ENCODE assay signal across 1 cellular context in the genomic region with DNA sequence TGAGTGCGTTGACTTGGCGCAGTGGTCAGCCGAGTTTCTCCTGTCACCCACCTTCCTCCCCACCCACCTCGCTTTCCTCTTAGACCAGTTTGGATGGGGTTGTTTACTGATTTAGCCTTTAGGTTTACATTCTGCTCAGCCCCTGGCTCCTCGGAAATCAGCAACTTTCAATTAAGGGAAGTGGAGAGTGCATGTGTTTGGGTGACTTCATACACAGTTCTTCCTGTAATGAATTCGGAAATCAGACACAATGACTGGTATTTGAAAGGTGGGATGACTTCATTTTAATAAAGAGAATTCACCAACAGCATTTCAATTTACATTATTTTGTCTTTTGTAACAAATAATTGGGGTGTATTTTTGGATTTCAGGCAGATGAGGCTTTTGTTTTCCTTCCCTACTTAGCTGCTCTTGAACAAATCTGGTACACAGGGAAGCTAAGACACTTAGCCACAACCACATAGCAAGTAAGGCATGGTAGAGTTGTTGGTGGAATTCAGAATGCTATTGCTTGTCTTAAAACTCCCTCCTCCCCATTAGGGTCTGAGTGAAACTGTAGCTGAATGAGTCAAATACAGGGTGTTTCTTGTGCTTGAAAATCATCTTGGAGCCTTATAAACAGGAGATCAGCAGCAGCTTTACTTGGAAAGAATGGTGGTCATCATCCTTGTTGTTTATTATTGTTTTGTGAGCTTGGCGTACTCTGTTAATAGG.
TF ChIP-seq lines count a peak whose summit lies in the region.

No MANE protein-coding gene starts in this region.

TF ChIP-seq in K562, 482 proteins besides CTCF, POLR2A, EP300 and RAD21 (continues in another document):
- no peak for TF ChIP-seq ILF3 (IDR thresholded peaks at IDR 0.05; ENCODE audit: borderline replicate concordance)
- TF ChIP-seq CBFB (CRISPR knock-in tag; IDR thresholded peaks at IDR 0.05) = no peak; the same call in 1 of the 2 replicates
- TF ChIP-seq ZNF124 (CRISPR knock-in tag; IDR thresholded peaks at IDR 0.05) = no peak
- no peak for TF ChIP-seq POLR2B (IDR thresholded peaks at IDR 0.05; ENCODE audit: low read depth, partially characterized antibody)
- TF ChIP-seq ZNF445 (CRISPR knock-in tag; IDR thresholded peaks at IDR 0.05; ENCODE audit: low read depth) = no peak
- no peak for TF ChIP-seq NR3C1 (CRISPR knock-in tag; IDR thresholded peaks at IDR 0.05)
- TF ChIP-seq, protein P1, sequence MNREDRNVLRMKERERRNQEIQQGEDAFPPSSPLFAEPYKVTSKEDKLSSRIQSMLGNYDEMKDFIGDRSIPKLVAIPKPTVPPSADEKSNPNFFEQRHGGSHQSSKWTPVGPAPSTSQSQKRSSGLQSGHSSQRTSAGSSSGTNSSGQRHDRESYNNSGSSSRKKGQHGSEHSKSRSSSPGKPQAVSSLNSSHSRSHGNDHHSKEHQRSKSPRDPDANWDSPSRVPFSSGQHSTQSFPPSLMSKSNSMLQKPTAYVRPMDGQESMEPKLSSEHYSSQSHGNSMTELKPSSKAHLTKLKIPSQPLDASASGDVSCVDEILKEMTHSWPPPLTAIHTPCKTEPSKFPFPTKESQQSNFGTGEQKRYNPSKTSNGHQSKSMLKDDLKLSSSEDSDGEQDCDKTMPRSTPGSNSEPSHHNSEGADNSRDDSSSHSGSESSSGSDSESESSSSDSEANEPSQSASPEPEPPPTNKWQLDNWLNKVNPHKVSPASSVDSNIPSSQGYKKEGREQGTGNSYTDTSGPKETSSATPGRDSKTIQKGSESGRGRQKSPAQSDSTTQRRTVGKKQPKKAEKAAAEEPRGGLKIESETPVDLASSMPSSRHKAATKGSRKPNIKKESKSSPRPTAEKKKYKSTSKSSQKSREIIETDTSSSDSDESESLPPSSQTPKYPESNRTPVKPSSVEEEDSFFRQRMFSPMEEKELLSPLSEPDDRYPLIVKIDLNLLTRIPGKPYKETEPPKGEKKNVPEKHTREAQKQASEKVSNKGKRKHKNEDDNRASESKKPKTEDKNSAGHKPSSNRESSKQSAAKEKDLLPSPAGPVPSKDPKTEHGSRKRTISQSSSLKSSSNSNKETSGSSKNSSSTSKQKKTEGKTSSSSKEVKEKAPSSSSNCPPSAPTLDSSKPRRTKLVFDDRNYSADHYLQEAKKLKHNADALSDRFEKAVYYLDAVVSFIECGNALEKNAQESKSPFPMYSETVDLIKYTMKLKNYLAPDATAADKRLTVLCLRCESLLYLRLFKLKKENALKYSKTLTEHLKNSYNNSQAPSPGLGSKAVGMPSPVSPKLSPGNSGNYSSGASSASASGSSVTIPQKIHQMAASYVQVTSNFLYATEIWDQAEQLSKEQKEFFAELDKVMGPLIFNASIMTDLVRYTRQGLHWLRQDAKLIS (CRISPR knock-in tag; IDR thresholded peaks at IDR 0.05) = 0 out of 2 replicates have a peak, but pooled peaks have one; percentile 70
- no peak for TF ChIP-seq MTA3 (IDR thresholded peaks at IDR 0.05; ENCODE audit: borderline replicate concordance)
- no peak for TF ChIP-seq NFYB (IDR thresholded peaks at IDR 0.05; ENCODE audit: extremely low read depth, insufficient read length)
- peak; percentile 90; the same call in 1 of the 2 replicates for TF ChIP-seq KAT7 (CRISPR knock-in tag; IDR thresholded peaks at IDR 0.05; ENCODE audit: borderline replicate concordance)
- TF ChIP-seq MEIS2 (IDR thresholded peaks at IDR 0.05; ENCODE audit: partially characterized antibody) = no peak
- no peak for TF ChIP-seq ZNF239 (CRISPR knock-in tag; IDR thresholded peaks at IDR 0.05)
- TF ChIP-seq, protein P2, sequence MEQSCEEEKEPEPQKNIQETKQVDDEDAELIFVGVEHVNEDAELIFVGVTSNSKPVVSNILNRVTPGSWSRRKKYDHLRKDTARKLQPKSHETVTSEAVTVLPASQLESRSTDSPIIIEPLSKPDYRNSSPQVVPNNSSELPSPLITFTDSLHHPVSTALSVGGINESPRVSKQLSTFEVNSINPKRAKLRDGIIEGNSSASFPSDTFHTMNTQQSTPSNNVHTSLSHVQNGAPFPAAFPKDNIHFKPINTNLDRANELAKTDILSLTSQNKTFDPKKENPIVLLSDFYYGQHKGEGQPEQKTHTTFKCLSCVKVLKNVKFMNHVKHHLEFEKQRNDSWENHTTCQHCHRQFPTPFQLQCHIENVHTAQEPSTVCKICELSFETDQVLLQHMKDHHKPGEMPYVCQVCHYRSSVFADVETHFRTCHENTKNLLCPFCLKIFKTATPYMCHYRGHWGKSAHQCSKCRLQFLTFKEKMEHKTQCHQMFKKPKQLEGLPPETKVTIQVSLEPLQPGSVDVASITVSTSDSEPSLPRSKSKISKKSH (CRISPR knock-in tag; IDR thresholded peaks at IDR 0.05) = no peak
- no peak for TF ChIP-seq TEAD4 (IDR thresholded peaks at IDR 0.05; ENCODE audit: low read length)
- no peak for TF ChIP-seq TEAD4 (CRISPR knock-in tag; IDR thresholded peaks at IDR 0.05; ENCODE audit: borderline replicate concordance)
- 0 out of 4 replicates have a peak, but pooled peaks of 1 of the 2 experiments have one; percentile 5 for TF ChIP-seq FOXK2 (conservative IDR thresholded peaks at IDR 0.05 in 1 of 2, IDR thresholded peaks at IDR 0.05 in 1 of 2; ENCODE audit: low read depth in 2 of 2)
- TF ChIP-seq NFE2L1 (tag; IDR thresholded peaks at IDR 0.05; ENCODE audit: borderline replicate concordance, low read depth) = no peak
- TF ChIP-seq, protein P3, sequence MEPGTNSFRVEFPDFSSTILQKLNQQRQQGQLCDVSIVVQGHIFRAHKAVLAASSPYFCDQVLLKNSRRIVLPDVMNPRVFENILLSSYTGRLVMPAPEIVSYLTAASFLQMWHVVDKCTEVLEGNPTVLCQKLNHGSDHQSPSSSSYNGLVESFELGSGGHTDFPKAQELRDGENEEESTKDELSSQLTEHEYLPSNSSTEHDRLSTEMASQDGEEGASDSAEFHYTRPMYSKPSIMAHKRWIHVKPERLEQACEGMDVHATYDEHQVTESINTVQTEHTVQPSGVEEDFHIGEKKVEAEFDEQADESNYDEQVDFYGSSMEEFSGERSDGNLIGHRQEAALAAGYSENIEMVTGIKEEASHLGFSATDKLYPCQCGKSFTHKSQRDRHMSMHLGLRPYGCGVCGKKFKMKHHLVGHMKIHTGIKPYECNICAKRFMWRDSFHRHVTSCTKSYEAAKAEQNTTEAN (CRISPR knock-in tag; IDR thresholded peaks at IDR 0.05) = peak; percentile 49; the same call in 1 of the 2 replicates
- TF ChIP-seq, protein P4, sequence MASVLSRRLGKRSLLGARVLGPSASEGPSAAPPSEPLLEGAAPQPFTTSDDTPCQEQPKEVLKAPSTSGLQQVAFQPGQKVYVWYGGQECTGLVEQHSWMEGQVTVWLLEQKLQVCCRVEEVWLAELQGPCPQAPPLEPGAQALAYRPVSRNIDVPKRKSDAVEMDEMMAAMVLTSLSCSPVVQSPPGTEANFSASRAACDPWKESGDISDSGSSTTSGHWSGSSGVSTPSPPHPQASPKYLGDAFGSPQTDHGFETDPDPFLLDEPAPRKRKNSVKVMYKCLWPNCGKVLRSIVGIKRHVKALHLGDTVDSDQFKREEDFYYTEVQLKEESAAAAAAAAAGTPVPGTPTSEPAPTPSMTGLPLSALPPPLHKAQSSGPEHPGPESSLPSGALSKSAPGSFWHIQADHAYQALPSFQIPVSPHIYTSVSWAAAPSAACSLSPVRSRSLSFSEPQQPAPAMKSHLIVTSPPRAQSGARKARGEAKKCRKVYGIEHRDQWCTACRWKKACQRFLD (CRISPR knock-in tag; IDR thresholded peaks at IDR 0.05) = 0 out of 2 replicates have a peak, but pooled peaks have one; percentile 33
- no peak for TF ChIP-seq HMGN3 (IDR thresholded peaks at IDR 0.05; ENCODE audit: borderline replicate concordance, extremely low read depth, insufficient read length, low read depth, low read length)
- TF ChIP-seq, protein P5, sequence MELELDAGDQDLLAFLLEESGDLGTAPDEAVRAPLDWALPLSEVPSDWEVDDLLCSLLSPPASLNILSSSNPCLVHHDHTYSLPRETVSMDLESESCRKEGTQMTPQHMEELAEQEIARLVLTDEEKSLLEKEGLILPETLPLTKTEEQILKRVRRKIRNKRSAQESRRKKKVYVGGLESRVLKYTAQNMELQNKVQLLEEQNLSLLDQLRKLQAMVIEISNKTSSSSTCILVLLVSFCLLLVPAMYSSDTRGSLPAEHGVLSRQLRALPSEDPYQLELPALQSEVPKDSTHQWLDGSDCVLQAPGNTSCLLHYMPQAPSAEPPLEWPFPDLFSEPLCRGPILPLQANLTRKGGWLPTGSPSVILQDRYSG (tag; conservative IDR thresholded peaks at IDR 0.05; ENCODE audit: low read depth) = no peak
- no peak for TF ChIP-seq MCM2 (IDR thresholded peaks at IDR 0.05; ENCODE audit: low read depth)
- no peak for TF ChIP-seq HNRNPLL (IDR thresholded peaks at IDR 0.05; ENCODE audit: low read depth, low read length, poor library complexity, severe bottlenecking)
- TF ChIP-seq CBFA2T2 (conservative IDR thresholded peaks at IDR 0.05) = no peak
- TF ChIP-seq, protein P6, sequence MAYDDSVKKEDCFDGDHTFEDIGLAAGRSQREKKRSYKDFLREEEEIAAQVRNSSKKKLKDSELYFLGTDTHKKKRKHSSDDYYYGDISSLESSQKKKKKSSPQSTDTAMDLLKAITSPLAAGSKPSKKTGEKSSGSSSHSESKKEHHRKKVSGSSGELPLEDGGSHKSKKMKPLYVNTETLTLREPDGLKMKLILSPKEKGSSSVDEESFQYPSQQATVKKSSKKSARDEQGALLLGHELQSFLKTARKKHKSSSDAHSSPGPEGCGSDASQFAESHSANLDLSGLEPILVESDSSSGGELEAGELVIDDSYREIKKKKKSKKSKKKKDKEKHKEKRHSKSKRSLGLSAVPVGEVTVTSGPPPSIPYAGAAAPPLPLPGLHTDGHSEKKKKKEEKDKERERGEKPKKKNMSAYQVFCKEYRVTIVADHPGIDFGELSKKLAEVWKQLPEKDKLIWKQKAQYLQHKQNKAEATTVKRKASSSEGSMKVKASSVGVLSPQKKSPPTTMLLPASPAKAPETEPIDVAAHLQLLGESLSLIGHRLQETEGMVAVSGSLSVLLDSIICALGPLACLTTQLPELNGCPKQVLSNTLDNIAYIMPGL (CRISPR knock-in tag; IDR thresholded peaks at IDR 0.05) = no peak
- no peak for TF ChIP-seq CBX2 (IDR thresholded peaks at IDR 0.05; ENCODE audit: insufficient read depth, low read length, poor library complexity, severe bottlenecking)
- TF ChIP-seq SPI1 (IDR thresholded peaks at IDR 0.05; ENCODE audit: borderline replicate concordance, low read depth, low read length) = peak; percentile 93
- TF ChIP-seq CEBPG (CRISPR knock-in tag; IDR thresholded peaks at IDR 0.05) = no peak
- no peak for TF ChIP-seq CEBPG (tag; conservative IDR thresholded peaks at IDR 0.05 in 1 of 2, IDR thresholded peaks at IDR 0.05 in 1 of 2)
- TF ChIP-seq ZFP1 (CRISPR knock-in tag; IDR thresholded peaks at IDR 0.05) = no peak
- TF ChIP-seq ZNF165 (CRISPR knock-in tag; IDR thresholded peaks at IDR 0.05; ENCODE audit: borderline replicate concordance) = no peak
- TF ChIP-seq RB1 (IDR thresholded peaks at IDR 0.05; ENCODE audit: low read depth) = no peak
- no peak for TF ChIP-seq ATF7 (IDR thresholded peaks at IDR 0.05)
- no peak for TF ChIP-seq ZNF384 (IDR thresholded peaks at IDR 0.05; ENCODE audit: low read depth, low read length)
- no peak for TF ChIP-seq ZNF695 (CRISPR knock-in tag; IDR thresholded peaks at IDR 0.05)
- TF ChIP-seq, protein P7, sequence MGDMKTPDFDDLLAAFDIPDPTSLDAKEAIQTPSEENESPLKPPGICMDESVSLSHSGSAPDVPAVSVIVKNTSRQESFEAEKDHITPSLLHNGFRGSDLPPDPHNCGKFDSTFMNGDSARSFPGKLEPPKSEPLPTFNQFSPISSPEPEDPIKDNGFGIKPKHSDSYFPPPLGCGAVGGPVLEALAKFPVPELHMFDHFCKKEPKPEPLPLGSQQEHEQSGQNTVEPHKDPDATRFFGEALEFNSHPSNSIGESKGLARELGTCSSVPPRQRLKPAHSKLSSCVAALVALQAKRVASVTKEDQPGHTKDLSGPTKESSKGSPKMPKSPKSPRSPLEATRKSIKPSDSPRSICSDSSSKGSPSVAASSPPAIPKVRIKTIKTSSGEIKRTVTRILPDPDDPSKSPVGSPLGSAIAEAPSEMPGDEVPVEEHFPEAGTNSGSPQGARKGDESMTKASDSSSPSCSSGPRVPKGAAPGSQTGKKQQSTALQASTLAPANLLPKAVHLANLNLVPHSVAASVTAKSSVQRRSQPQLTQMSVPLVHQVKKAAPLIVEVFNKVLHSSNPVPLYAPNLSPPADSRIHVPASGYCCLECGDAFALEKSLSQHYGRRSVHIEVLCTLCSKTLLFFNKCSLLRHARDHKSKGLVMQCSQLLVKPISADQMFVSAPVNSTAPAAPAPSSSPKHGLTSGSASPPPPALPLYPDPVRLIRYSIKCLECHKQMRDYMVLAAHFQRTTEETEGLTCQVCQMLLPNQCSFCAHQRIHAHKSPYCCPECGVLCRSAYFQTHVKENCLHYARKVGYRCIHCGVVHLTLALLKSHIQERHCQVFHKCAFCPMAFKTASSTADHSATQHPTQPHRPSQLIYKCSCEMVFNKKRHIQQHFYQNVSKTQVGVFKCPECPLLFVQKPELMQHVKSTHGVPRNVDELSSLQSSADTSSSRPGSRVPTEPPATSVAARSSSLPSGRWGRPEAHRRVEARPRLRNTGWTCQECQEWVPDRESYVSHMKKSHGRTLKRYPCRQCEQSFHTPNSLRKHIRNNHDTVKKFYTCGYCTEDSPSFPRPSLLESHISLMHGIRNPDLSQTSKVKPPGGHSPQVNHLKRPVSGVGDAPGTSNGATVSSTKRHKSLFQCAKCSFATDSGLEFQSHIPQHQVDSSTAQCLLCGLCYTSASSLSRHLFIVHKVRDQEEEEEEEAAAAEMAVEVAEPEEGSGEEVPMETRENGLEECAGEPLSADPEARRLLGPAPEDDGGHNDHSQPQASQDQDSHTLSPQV (IDR thresholded peaks at IDR 0.05) = no peak
- TF ChIP-seq TFAM (CRISPR knock-in tag; conservative IDR thresholded peaks at IDR 0.05) = no peak
